ENCODE assay signal across 20 cellular contexts in the genomic region with DNA sequence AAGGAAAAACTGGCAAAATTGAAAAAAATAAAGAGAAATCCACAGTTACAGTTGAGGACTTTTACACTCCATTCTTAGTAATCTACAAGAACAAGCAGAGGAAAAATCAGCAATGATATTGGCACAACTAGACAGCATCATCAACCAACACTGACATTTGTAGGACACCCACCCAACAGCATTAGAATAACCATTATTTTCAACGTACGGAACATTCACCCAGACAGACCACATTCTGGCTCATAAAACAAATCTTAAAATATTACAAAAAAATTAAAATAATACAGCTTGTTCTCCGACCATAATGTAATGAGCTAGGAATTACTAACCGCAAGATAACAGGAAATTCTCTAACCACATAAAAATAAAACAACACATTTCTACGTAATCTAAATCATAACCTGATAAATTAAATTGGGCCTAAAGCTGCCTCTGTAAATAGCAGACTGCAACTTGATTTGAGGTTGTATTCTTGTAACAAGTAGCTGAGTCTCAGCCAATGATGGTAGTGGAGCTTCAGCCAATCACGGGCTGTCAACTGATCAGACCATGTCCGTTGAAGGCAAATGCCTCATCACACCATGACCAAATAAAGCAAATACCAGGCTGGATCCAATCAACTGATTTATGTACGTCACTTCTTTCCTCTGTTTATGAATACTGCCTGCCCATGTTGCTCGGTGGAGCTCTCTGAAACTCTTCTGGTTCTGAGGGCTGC. TPM values are rescaled to one million over a fixed set of nuclear protein-coding genes. Genes with fewer than 3 reads are reported as not detected.
DNase-seq lines count a peak whose midpoint lies in the region; ATAC-seq and TF ChIP-seq lines count a peak whose summit lies in the region.
"Had no signal": no experiment of that assay in that cellular context is flagged by ENCODE, and none has a peak within 500 bp of the region (broad histone marks: within the 10 kb centered on the region; RNA-seq: fewer than 3 reads in every experiment).

No MANE protein-coding gene starts in this region.

- peak; percentile 74 for DNase-seq in cardiac septum (ENCODE audit: low spot score)
- no peak for DNase-seq in right atrium auricular region (ENCODE audit: low spot score)
- no peak for DNase-seq in coronary artery (ENCODE audit: low spot score)
- DNase-seq in right cardiac atrium, result peak in 1 of 3 donors; percentile 43
- peak in 1 of 2 donors; percentile 79 for DNase-seq in tibial artery
- no peak for DNase-seq in NCI-H146 (lab: John Stamatoyannopoulos, UW)
- no peak for DNase-seq in posterior cingulate gyrus
- DNase-seq: 8988T; activated gamma-delta T cell treated with Interleukin-2 at 50 U/mL for 16 hours; activated T-cell treated with anti-CD3 and anti-CD28 coated beads for 4 hours; C1 segment of cervical spinal cord; EL; NCI-H2081; NCI-H446 treated with DMSO at 0.1 percent for 48 hours; SK-N-SH; stimulated activated CD4-positive, alpha-beta T cell treated with anti-CD3 and anti-CD28 coated beads, Interleukin-4, amount 100 ng/mL, for 24 hours; stimulated activated naive CD8-positive, alpha-beta T cell treated with anti-CD3 and anti-CD28 coated beads, Interleukin-15, amount 100 ng/mL, for 72 hours had no signal

- WGBS in right cardiac atrium, result 75% methylated on average over 9 of the region's 9 CpGs

- H3K4me3 ChIP-seq in right atrium auricular region (no peak overlapping the region), coronary artery (peak overlapping the region; percentile 34), right cardiac atrium (ENCODE audit: low read length) (no peak overlapping the region), tibial artery (no peak overlapping the region)

- H3K36me3 ChIP-seq in right atrium auricular region (no peaks in the 10 kb centered on the region), tibial artery (peaks cover 0 to 5% (median 0%) of the 10 kb centered on the region in 3 donors)

- H3K27ac ChIP-seq in right atrium auricular region (peak overlapping the region in 1 of 2 donors; percentile 65), coronary artery (peak overlapping the region; percentile 83 to 93), right cardiac atrium (ENCODE audit: low read length) (no peak overlapping the region), tibial artery (peak overlapping the region; percentile 54 to 74)
- H3K27ac ChIP-seq: KMS-11 had no signal

- TF ChIP-seq CTCF in right atrium auricular region (IDR thresholded peaks at IDR 0.05), result no peak
- no peak for TF ChIP-seq CTCF in coronary artery (IDR thresholded peaks at IDR 0.05)
- TF ChIP-seq CTCF in tibial artery (IDR thresholded peaks at IDR 0.05), result no peak

- H3K9me3 ChIP-seq in right atrium auricular region (peaks cover 0 to 18% of the 10 kb centered on the region in 2 donors), right cardiac atrium (ENCODE audit: control insufficient read depth, low read length) (no peaks in the 10 kb centered on the region), tibial artery (peaks cover 0 to 7% (median 4%) of the 10 kb centered on the region in 3 donors)

- H3K4me1 ChIP-seq in right atrium auricular region, result peaks cover 0 to 7% of the 10 kb centered on the region in 2 donors
- H3K4me1 ChIP-seq in right cardiac atrium (ENCODE audit: control insufficient read depth, insufficient read depth, low read length), result no peaks in the 10 kb centered on the region
- peaks cover 0 to 46% (median 6%) of the 10 kb centered on the region in 4 donors for H3K4me1 ChIP-seq in tibial artery

- peak; percentile 69 to 71 for ATAC-seq in right cardiac atrium
- no peak for ATAC-seq in GM21786 (IDR thresholded peaks at IDR 0.05; ENCODE audit: unreplicated experiment)
- ATAC-seq: stimulated activated naive CD8-positive, alpha-beta T cell treated with anti-CD3 and anti-CD28 coated beads, Interleukin-15, amount 100 ng/mL, for 72 hours had no signal

- intact Hi-C loops in cardiac septum (cut with DNase I) (no loop called here), right cardiac atrium (cut with DNase I) (no loop called here), tibial artery (cut with DNase I; ENCODE audit: low total_unique reads) (no loop called here), posterior cingulate gyrus (cut with DNase I) (no loop called here)

- H3K27me3 ChIP-seq in right atrium auricular region (no peaks in the 10 kb centered on the region), right cardiac atrium (ENCODE audit: control insufficient read depth, insufficient read depth) (no peaks in the 10 kb centered on the region), tibial artery (no peaks in the 10 kb centered on the region)

RNA-seq across cellular contexts. Expression of a gene that starts 9.2 kb away (rescaled TPM):
- 14.2 TPM for total RNA-seq in cardiac septum
- total RNA-seq in right atrium auricular region, result 10 to 100 TPM; 22.9 to 31.5 TPM
- 10 to 100 TPM; 25.4 to 35.6 (median 29.2) TPM for total RNA-seq in right cardiac atrium
- 16.7 TPM for polyA plus RNA-seq in right cardiac atrium
- polyA plus RNA-seq: neural cell had no signal
